ENCODE assay signal across 15 cellular contexts in the genomic region with DNA sequence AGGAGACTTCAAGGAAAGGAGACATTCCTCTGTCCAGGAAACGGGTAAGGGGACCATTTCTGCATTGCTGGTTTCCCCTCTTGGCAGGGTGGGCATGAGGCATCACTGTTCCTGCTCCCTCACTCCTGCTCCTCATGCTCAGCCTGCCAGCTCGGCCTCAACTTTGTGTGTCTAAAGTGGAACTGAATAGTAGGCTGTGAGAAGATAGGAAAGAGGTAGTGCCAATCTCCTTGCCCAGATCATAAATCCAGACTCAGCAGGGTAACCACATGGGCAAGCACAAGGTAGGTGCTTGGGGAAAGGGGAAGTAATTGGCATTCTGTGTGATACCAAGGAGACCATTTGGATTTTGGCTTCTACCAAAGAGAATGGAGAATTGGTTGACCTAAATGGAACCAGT. TPM values are rescaled to one million over a fixed set of nuclear protein-coding genes. Genes with fewer than 3 reads are reported as not detected.
DNase-seq lines count a peak whose midpoint lies in the region; ATAC-seq and TF ChIP-seq lines count a peak whose summit lies in the region.
"Had no signal": no experiment of that assay in that cellular context is flagged by ENCODE, and none has a peak within 500 bp of the region (broad histone marks: within the 10 kb centered on the region; RNA-seq: fewer than 3 reads in every experiment).

No MANE protein-coding gene starts in this region.

- H3K27ac Mint-ChIP-seq in activated B cell treated with CpG ODN at 0.5 μM for 24 hours, result peak overlapping the region; percentile 4

- H3K4me1 ChIP-seq in BLaER1, result peaks cover 70% of the 10 kb centered on the region
- H3K4me1 ChIP-seq in lower lobe of right lung, result peaks cover 80% of the 10 kb centered on the region
- peaks cover 13% of the 10 kb centered on the region for H3K4me1 ChIP-seq in psoas muscle

- H3K4me3 ChIP-seq in BLaER1 (no peak overlapping the region; the same call in 1 of the 2 replicates), lower lobe of right lung (no peak overlapping the region), psoas muscle (no peak overlapping the region)
- H3K4me3 ChIP-seq: lung had no signal

- H4K20me1 ChIP-seq in BLaER1, result peaks cover 10% of the 10 kb centered on the region; the same call in 1 of the 2 replicates

- WGBS in psoas muscle, 3 donors, result 73 to 84% (median 73%) methylated on average over 2 of the region's 2 CpGs

- CTCF ChIA-PET in activated B cell treated with CpG ODN at 0.5 μM for 24 hours (lab: Charles Lee), result interaction anchor here (4.7 kb wide), 1 partner anchor 18 kb away, joined by 35 read pairs; no protein-coding TSS in a partner anchor

- DNase-seq in GDM1 (lab: John Stamatoyannopoulos, UW), result peak; percentile 72
- no peak for DNase-seq in activated B cell treated with CpG ODN at 0.5 μM for 24 hours
- DNase-seq in lower lobe of right lung, result peak; percentile 50
- DNase-seq in occipital lobe (lab: John Stamatoyannopoulos, UW), result no peak
- DNase-seq in NCI-H345 treated with DMSO at 0.1 percent for 48 hours (lab: John Stamatoyannopoulos, UW; ENCODE audit: unreplicated experiment), result no peak
- no peak for DNase-seq in NCI-H345 (lab: John Stamatoyannopoulos, UW)
- DNase-seq in psoas muscle, result no peak
- DNase-seq: activated effector memory CD4-positive, alpha-beta T cell treated with Interleukin-2 at 50 U/mL for 16 hours; erythroblast; hippocampal formation; Karpas-422; NCI-H2107 had no signal

- peak overlapping the region; percentile 94 for H3K27ac ChIP-seq in BLaER1
- peak overlapping the region; percentile 92 for H3K27ac ChIP-seq in lower lobe of right lung
- no peak overlapping the region for H3K27ac ChIP-seq in psoas muscle
- H3K27ac ChIP-seq: C4-2B had no signal

- no peaks in the 10 kb centered on the region for H3K36me3 Mint-ChIP-seq in activated B cell treated with CpG ODN at 0.5 μM for 24 hours (ENCODE audit: low read depth)

- intact Hi-C loops in activated B cell treated with CpG ODN at 0.5 μM for 24 hours (cut with micrococcal nuclease), result no loop called here
- intact Hi-C loops in lower lobe of right lung (cut with DNase I), result no loop called here
- intact Hi-C loops in psoas muscle (cut with DNase I), result no loop called here

- peak overlapping the region; percentile 96 for H3K4me2 ChIP-seq in BLaER1

- POLR2A ChIA-PET in activated B cell treated with CpG ODN at 0.5 μM for 24 hours (lab: Charles Lee), result interaction anchor here (0.6 to 1.2 kb wide), 4 partner anchors 19 to 117 kb away, joined by 3 read pairs; partner anchors contain the start of gene TINF2

- no peaks in the 10 kb centered on the region for H3K27me3 ChIP-seq in BLaER1
- no peaks in the 10 kb centered on the region for H3K27me3 ChIP-seq in lower lobe of right lung (ENCODE audit: low read depth)
- peaks cover 0 to 34% (median 4%) of the 10 kb centered on the region in 3 donors for H3K27me3 ChIP-seq in psoas muscle (ENCODE audit: insufficient read depth in 3 of 3, low read length in 2 of 3)

- TF ChIP-seq CTCF in activated B cell treated with CpG ODN at 0.5 μM for 24 hours (IDR thresholded peaks at IDR 0.05), result no peak
- no peak for TF ChIP-seq CTCF in lower lobe of right lung (IDR thresholded peaks at IDR 0.05)
- no peak for TF ChIP-seq CTCF in psoas muscle (IDR thresholded peaks at IDR 0.05)

- no peaks in the 10 kb centered on the region for H3K9me3 ChIP-seq in BLaER1
- H3K9me3 ChIP-seq in lower lobe of right lung, result no peaks in the 10 kb centered on the region
- no peaks in the 10 kb centered on the region for H3K9me3 ChIP-seq in psoas muscle

- H3K9me3 Mint-ChIP-seq in activated B cell treated with CpG ODN at 0.5 μM for 24 hours, result no peaks in the 10 kb centered on the region

- no peaks in the 10 kb centered on the region for H3K27me3 Mint-ChIP-seq in activated B cell treated with CpG ODN at 0.5 μM for 24 hours

- H3K4me1 Mint-ChIP-seq in activated B cell treated with CpG ODN at 0.5 μM for 24 hours, result peaks cover 48% of the 10 kb centered on the region

- H3K4me3 Mint-ChIP-seq in activated B cell treated with CpG ODN at 0.5 μM for 24 hours, result no peak overlapping the region

- H3K9ac ChIP-seq in BLaER1, result peak overlapping the region; percentile 46

- no peak for ATAC-seq in activated B cell treated with CpG ODN at 0.5 μM for 24 hours (ENCODE audit: low read depth)
- ATAC-seq in lower lobe of right lung, result no peak
- ATAC-seq in psoas muscle, result no peak

- peaks cover 22% of the 10 kb centered on the region for H3K36me3 ChIP-seq in BLaER1
- H3K36me3 ChIP-seq in lower lobe of right lung, result no peaks in the 10 kb centered on the region
- peaks cover 0 to under 1% of the 10 kb centered on the region in 2 donors for H3K36me3 ChIP-seq in psoas muscle (ENCODE audit: insufficient read depth in 1 of 2, low read depth in 1 of 2)

RNA-seq across cellular contexts. Expression of gene LTB4R, which starts 2.6 kb away (rescaled TPM):
- 8.2 and 8.6 TPM in 2 replicates for total RNA-seq in activated B cell treated with CpG ODN at 0.5 μM for 24 hours
- 14.1 TPM for total RNA-seq in lower lobe of right lung
- 1.6 TPM for total RNA-seq in occipital lobe
- 1 to 10 TPM; 1.1 to 2.1 (median 2.0) TPM for total RNA-seq in psoas muscle
- 1 to 10 TPM in 1 of 3 donors, under 1 TPM in 2; 0.35 to 2.0 (median 0.65) TPM for polyA plus RNA-seq in psoas muscle

RNA-seq across cellular contexts. Expression of gene LTB4R2, which starts 4.0 kb away (rescaled TPM):
- 7.7 and 9.1 TPM in 2 replicates for total RNA-seq in activated B cell treated with CpG ODN at 0.5 μM for 24 hours
- total RNA-seq in lower lobe of right lung, result 5.9 TPM
- total RNA-seq in occipital lobe, result 1.4 TPM
- 1 to 10 TPM in 3 of 4 donors, under 1 TPM in 1; 0.96 to 2.3 (median 1.7) TPM for total RNA-seq in psoas muscle
- under 1 TPM; 0.08 to 0.57 (median 0.32) TPM for polyA plus RNA-seq in psoas muscle

RNA-seq across cellular contexts. Expression of gene CIDEB, which starts 6.1 kb away (rescaled TPM):
- total RNA-seq in activated B cell treated with CpG ODN at 0.5 μM for 24 hours (9.2 and 9.4 TPM in 2 replicates), lower lobe of right lung (16.4 TPM), occipital lobe (3.4 TPM), psoas muscle (1 to 10 TPM in 3 of 4 donors, under 1 TPM in 1; 0.95 to 2.5 (median 1.8) TPM)
- 1 to 10 TPM; 1.2 to 2.1 (median 1.3) TPM for polyA plus RNA-seq in psoas muscle

RNA-seq across cellular contexts. Expression of gene NOP9, which starts 14.3 kb away (rescaled TPM):
- total RNA-seq in activated B cell treated with CpG ODN at 0.5 μM for 24 hours, result 30.5 and 36.4 TPM in 2 replicates
- total RNA-seq in lower lobe of right lung, result 22.0 TPM
- 23.7 TPM for total RNA-seq in occipital lobe
- 10 to 100 TPM; 36.7 to 38.8 (median 37.7) TPM for total RNA-seq in psoas muscle
- 10 to 100 TPM; 11.4 to 29.8 (median 16.1) TPM for polyA plus RNA-seq in psoas muscle

RNA-seq across cellular contexts. Expression of gene DHRS1, which starts 14.3 kb away (rescaled TPM):
- 32.5 and 33.9 TPM in 2 replicates for total RNA-seq in activated B cell treated with CpG ODN at 0.5 μM for 24 hours
- total RNA-seq in lower lobe of right lung, result 22.7 TPM
- 4.1 TPM for total RNA-seq in occipital lobe
- total RNA-seq in psoas muscle, result 1 to 10 TPM; 1.9 to 3.4 (median 2.7) TPM
- 1 to 10 TPM; 1.5 to 6.4 (median 3.4) TPM for polyA plus RNA-seq in psoas muscle

Comparison
In these comparisons a context has a peak if more than half of its experiments do, and no peak if none do; other contexts are left out.
1. DNase-seq: peak in GDM1 (single experiment) and lower lobe of right lung (single experiment); none in activated B cell treated with CpG ODN at 0.5 μM for 24 hours (single experiment), occipital lobe (single experiment), NCI-H345 treated with DMSO at 0.1 percent for 48 hours (single experiment), NCI-H345 (single experiment) and psoas muscle (0 of 2).